9 cellular contexts compared by ENCODE assay signal in the genomic region with DNA sequence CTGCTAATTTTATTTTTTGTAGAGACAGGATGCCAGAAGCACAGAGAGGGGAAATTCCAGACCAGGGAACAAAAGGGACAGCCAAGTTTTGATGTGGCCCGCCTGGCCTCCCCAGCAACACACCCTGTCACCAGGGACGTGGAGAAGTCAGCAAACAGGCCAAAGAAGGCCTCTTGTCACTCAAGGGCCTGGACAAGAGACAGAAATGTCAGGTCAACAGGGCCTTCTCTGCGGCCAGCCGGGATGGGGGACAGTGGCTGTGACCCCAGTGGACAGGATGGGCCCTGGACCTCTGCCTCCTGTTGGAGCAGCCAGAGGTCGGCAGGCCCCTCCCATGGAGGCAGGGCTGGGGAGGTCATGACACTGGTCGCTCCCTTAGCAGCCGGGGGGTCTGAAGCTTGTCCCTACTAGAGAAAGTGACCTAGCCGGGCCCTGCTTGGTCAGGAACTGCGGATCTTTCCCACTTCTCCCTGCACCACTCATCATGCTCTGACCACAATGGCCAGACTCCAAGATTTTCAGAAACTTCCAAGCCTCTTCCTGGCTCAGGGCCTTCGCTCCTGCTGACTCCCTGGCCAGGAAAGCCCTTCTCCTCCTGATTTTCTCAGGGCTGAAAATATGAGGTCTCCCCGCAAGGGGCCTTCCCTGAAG. TPM values are rescaled to one million over a fixed set of nuclear protein-coding genes. Genes with fewer than 3 reads are reported as not detected.
DNase-seq lines count a peak whose midpoint lies in the region; TF ChIP-seq lines count a peak whose summit lies in the region.
"Had no signal": no experiment of that assay in that cellular context is flagged by ENCODE, and none has a peak within 500 bp of the region (broad histone marks: within the 10 kb centered on the region; RNA-seq: fewer than 3 reads in every experiment).

No MANE protein-coding gene starts in this region.

- 55% methylated on average over 6 of the region's 11 CpGs for WGBS in SK-N-SH (ENCODE audit: low lambda C conversion rate)
- WGBS in ovary, 3 donors: 11 to 18% (median 11%) methylated on average over 11 of the region's 11 CpGs

- H3K27me3 ChIP-seq in AG04450 (ENCODE audit: control insufficient read depth, insufficient read depth, low read length) (peaks cover 9% of the 10 kb centered on the region), SK-N-SH (ENCODE audit: insufficient read depth) (no peaks in the 10 kb centered on the region), ovary (no peaks in the 10 kb centered on the region), A673 (replicated peaks; ENCODE audit: insufficient read depth, low read depth, low read length, poor library complexity) (no peaks in the 10 kb centered on the region)

- peaks cover 0 to 3% (median 2%) of the 10 kb centered on the region in 3 donors for H3K27me3 Mint-ChIP-seq in immature natural killer cell (ENCODE audit: low read depth in 3 of 3)

- H2AFZ ChIP-seq in SK-N-SH (ENCODE audit: low read depth): peak overlapping the region; percentile 71; the same call in 1 of the 2 replicates

- no peaks in the 10 kb centered on the region for H4K20me1 ChIP-seq in SK-N-SH (ENCODE audit: insufficient read depth)

- no peak overlapping the region for H3K27ac Mint-ChIP-seq in immature natural killer cell
- H3K27ac Mint-ChIP-seq: activated naive CD4-positive, alpha-beta T cell treated with anti-CD3 and anti-CD28 coated beads, Interleukin-2, amount 50 U/mL, for 24 hours had no signal

- no peaks in the 10 kb centered on the region for H3K79me2 ChIP-seq in SK-N-SH (ENCODE audit: insufficient read depth)

- DNase-seq in AG04450 (ENCODE audit: low read depth, low spot score) (peak; percentile 42), SK-N-SH (no peak), fibroblast of the conjunctiva (ENCODE audit: low read depth) (peak; percentile 56), ovary (peak; percentile 79 to 85 (median 80)), HPDE6-E6E7 (ENCODE audit: extremely low spot score) (no peak), KBM-7 (no peak), immature natural killer cell (no peak), A673 (ENCODE audit: low spot score) (no peak)

- POLR2A ChIA-PET in AG04450 (lab: Yijun Ruan, JAX): no interaction called here
- POLR2A ChIA-PET in SK-N-SH (lab: Yijun Ruan, JAX): interaction anchor here (1.2 kb wide), 1 partner anchor 10 kb away, joined by 7 read pairs; a partner anchor contains a TSS
- POLR2A ChIA-PET in A673 (lab: Charles Lee; ENCODE audit: low non-redundant PET): no interaction called here

- no TSS peak for BruUV-seq in A673 (replicated peaks; lab: Mats Ljungman, UMichigan)

- H3F3A ChIP-seq in SK-N-SH (replicated peaks; ENCODE audit: insufficient read depth): no peaks in the 10 kb centered on the region

- no peaks in the 10 kb centered on the region for H3K4me1 Mint-ChIP-seq in immature natural killer cell
- H3K4me1 Mint-ChIP-seq: activated naive CD4-positive, alpha-beta T cell treated with anti-CD3 and anti-CD28 coated beads, Interleukin-2, amount 50 U/mL, for 24 hours had no signal

- H3K9me2 ChIP-seq in SK-N-SH: no peaks in the 10 kb centered on the region

- H3K36me3 Mint-ChIP-seq in immature natural killer cell: no peaks in the 10 kb centered on the region
- H3K36me3 Mint-ChIP-seq: activated naive CD4-positive, alpha-beta T cell treated with anti-CD3 and anti-CD28 coated beads, Interleukin-2, amount 50 U/mL, for 24 hours had no signal

- no peak for TF ChIP-seq RAD21 in SK-N-SH (IDR thresholded peaks at IDR 0.05; ENCODE audit: low read length)

- intact Hi-C loops in ovary (cut with DNase I) (no loop called here), A673 (cut with micrococcal nuclease; ENCODE audit: unreplicated experiment) (no loop called here)

- H3K9me3 ChIP-seq in AG04450 (ENCODE audit: control insufficient read depth, insufficient read depth, low read length) (no peaks in the 10 kb centered on the region), SK-N-SH (no peaks in the 10 kb centered on the region), ovary (no peaks in the 10 kb centered on the region), A673 (ENCODE audit: low read depth, low read length, poor library complexity, severe bottlenecking) (no peaks in the 10 kb centered on the region)

- peak overlapping the region; percentile 61 for H3K27ac ChIP-seq in AG04450 (ENCODE audit: low read depth, low read length)
- peak overlapping the region; percentile 58 to 90 for H3K27ac ChIP-seq in SK-N-SH (ENCODE audit: low read depth in 2 of 2, low read length in 1 of 2)
- H3K27ac ChIP-seq in ovary: peak overlapping the region; percentile 34 to 91
- no peak overlapping the region for H3K27ac ChIP-seq in A673 (ENCODE audit: low read depth, low read length, poor library complexity, severe bottlenecking)

- CTCF ChIA-PET in AG04450 (lab: Charles Lee): interaction anchor here (2.0 kb wide), 1 partner anchor 91 kb away, joined by 7 read pairs; no protein-coding TSS in a partner anchor
- CTCF ChIA-PET in SK-N-SH (lab: Yijun Ruan, JAX): interaction anchor here (0.9 to 1.1 kb wide), 2 partner anchors 28 to 35 kb away, joined by 3 read pairs; no protein-coding TSS in a partner anchor
- CTCF ChIA-PET in A673 (lab: Charles Lee): no interaction called here

- H3K36me3 ChIP-seq in SK-N-SH (replicated peaks in 1 of 2; ENCODE audit: control insufficient read depth in 1 of 2, insufficient read depth in 2 of 2, low read length in 1 of 2) (no peaks in the 10 kb centered on the region), ovary (no peaks in the 10 kb centered on the region), A673 (ENCODE audit: insufficient read depth, low read length, poor library complexity, severe bottlenecking) (no peaks in the 10 kb centered on the region)

- in situ Hi-C loops in KBM-7 (cut with MboI; ENCODE audit: low pct_unique_long_range_greater_than_20kb, low sequenced_read_pairs): no loop called here

- TF ChIP-seq POLR2A in ovary (IDR thresholded peaks at IDR 0.05): no peak

- H3K4me3 ChIP-seq in AG04450 (ENCODE audit: low read depth, low read length): no peak overlapping the region
- no peak overlapping the region for H3K4me3 ChIP-seq in SK-N-SH (ENCODE audit: low read depth in 2 of 2, low read length in 1 of 2)
- H3K4me3 ChIP-seq in ovary: no peak overlapping the region
- no peak overlapping the region for H3K4me3 ChIP-seq in A673 (ENCODE audit: low read depth, low read length, poor library complexity, severe bottlenecking)

- H3K4me2 ChIP-seq in SK-N-SH: peak overlapping the region; percentile 56

- no peak for TF ChIP-seq CTCF in AG04450 (IDR thresholded peaks at IDR 0.05; ENCODE audit: low read depth, low read length)
- no peak for TF ChIP-seq CTCF in SK-N-SH (IDR thresholded peaks at IDR 0.05)
- TF ChIP-seq CTCF in ovary (IDR thresholded peaks at IDR 0.05): no peak
- TF ChIP-seq CTCF in A673 (conservative IDR thresholded peaks at IDR 0.05; ENCODE audit: low read depth, low read length): no peak

- peaks cover 4 to 20% of the 10 kb centered on the region in 2 experiments; a peak in 3 of 4 replicates for H3K4me1 ChIP-seq in SK-N-SH (ENCODE audit: control insufficient read depth in 1 of 2, insufficient read depth in 2 of 2, low read depth in 1 of 2, low read length in 1 of 2)
- H3K4me1 ChIP-seq in ovary (ENCODE audit: insufficient read depth): peaks cover 11% of the 10 kb centered on the region
- H3K4me1 ChIP-seq in A673 (ENCODE audit: insufficient read depth, low read length, poor library complexity, severe bottlenecking): no peaks in the 10 kb centered on the region

- no peaks in the 10 kb centered on the region for H3K9me3 Mint-ChIP-seq in immature natural killer cell
- H3K9me3 Mint-ChIP-seq: activated naive CD4-positive, alpha-beta T cell treated with anti-CD3 and anti-CD28 coated beads, Interleukin-2, amount 50 U/mL, for 24 hours had no signal

- no peak overlapping the region for H3K4me3 Mint-ChIP-seq in immature natural killer cell
- H3K4me3 Mint-ChIP-seq: activated naive CD4-positive, alpha-beta T cell treated with anti-CD3 and anti-CD28 coated beads, Interleukin-2, amount 50 U/mL, for 24 hours had no signal

- H3K9ac ChIP-seq in SK-N-SH: no peak overlapping the region

- peak in 1 of 2 experiments; percentile 9; a peak in 1 of 4 replicates for TF ChIP-seq EP300 in SK-N-SH (IDR thresholded peaks at IDR 0.05; ENCODE audit: borderline replicate concordance in 1 of 2, low read depth in 1 of 2, low read length in 1 of 2)
- TF ChIP-seq EP300 in ovary (IDR thresholded peaks at IDR 0.05): no peak

TF ChIP-seq in SK-N-SH, 30 proteins besides CTCF, POLR2A, EP300 and RAD21 (continues in another document):
- TF ChIP-seq, protein P1, sequence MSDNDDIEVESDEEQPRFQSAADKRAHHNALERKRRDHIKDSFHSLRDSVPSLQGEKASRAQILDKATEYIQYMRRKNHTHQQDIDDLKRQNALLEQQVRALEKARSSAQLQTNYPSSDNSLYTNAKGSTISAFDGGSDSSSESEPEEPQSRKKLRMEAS (IDR thresholded peaks at IDR 0.05; ENCODE audit: low read depth): peak; percentile 47; the same call in 1 of the 2 replicates
- TF ChIP-seq GABPA (IDR thresholded peaks at IDR 0.05; ENCODE audit: low read depth): no peak
- TF ChIP-seq JUND (IDR thresholded peaks at IDR 0.05): no peak
- no peak for TF ChIP-seq RFX5 (IDR thresholded peaks at IDR 0.05; ENCODE audit: low read length)
- no peak for TF ChIP-seq ELF1 (IDR thresholded peaks at IDR 0.05)
- TF ChIP-seq TCF12 (IDR thresholded peaks at IDR 0.05): peak; percentile 40
- 0 out of 2 replicates have a peak, but pooled peaks have one; percentile 9 for TF ChIP-seq FOSL2 (IDR thresholded peaks at IDR 0.05; ENCODE audit: borderline replicate concordance, low read depth)
- TF ChIP-seq NFIC (IDR thresholded peaks at IDR 0.05; ENCODE audit: borderline replicate concordance): peak; percentile 93
- TF ChIP-seq MEF2A (IDR thresholded peaks at IDR 0.05; ENCODE audit: borderline replicate concordance, low read depth): no peak

RNA-seq across cellular contexts. Expression of a gene that starts 9.2 kb away (rescaled TPM):
- polyA plus RNA-seq in AG04450 (2011; rRNA removed) (not detected in 2 replicates), SK-N-SH (2012; rRNA removed) (0.24 and 0.35 TPM in 2 replicates), ovary (10 to 100 TPM in 1 of 2 donors, 1 to 10 TPM in 1; 3.2 to 15.3 TPM), immature natural killer cell (under 1 TPM; 0.09 to 0.46 (median 0.14) TPM)
- polyA minus RNA-seq in AG04450 (2011; rRNA and poly(A)+ RNA removed): not detected in 2 replicates
- 0.36 and 0.51 TPM in 2 replicates for polyA plus RNA-seq in SK-N-SH (2012; cell fraction: cytosol; rRNA removed)
- polyA plus RNA-seq in SK-N-SH (2012; cell fraction: nucleus; rRNA removed): 0.39 and 0.55 TPM in 2 replicates
- total RNA-seq in ovary (10 to 100 TPM in 1 of 7 donors, 1 to 10 TPM in 6; 3.5 to 17.1 (median 8.2) TPM), A673 (2021) (not detected in 2 replicates)

RNA-seq across cellular contexts. Expression of a gene that starts 49.2 kb away (rescaled TPM):
- polyA plus RNA-seq in AG04450 (2011; rRNA removed) (0.04 and 0.06 TPM in 2 replicates), SK-N-SH (2012; rRNA removed) (0.15 and 0.23 TPM in 2 replicates), ovary (10 to 100 TPM in 1 of 2 donors, 1 to 10 TPM in 1; 3.8 to 17.8 TPM), immature natural killer cell (1 to 10 TPM in 2 of 3 donors, under 1 TPM in 1; 0.25 to 2.4 (median 1.7) TPM)
- polyA minus RNA-seq in AG04450 (2011; rRNA and poly(A)+ RNA removed): not detected in 2 replicates
- 0.09 and 0.19 TPM in 2 replicates for polyA plus RNA-seq in SK-N-SH (2012; cell fraction: cytosol; rRNA removed)
- polyA plus RNA-seq in SK-N-SH (2012; cell fraction: nucleus; rRNA removed): 0.68 and 1.0 TPM in 2 replicates
- total RNA-seq in ovary (10 to 100 TPM in 3 of 7 donors, 1 to 10 TPM in 4; 2.9 to 19.9 (median 7.2) TPM), A673 (2021) (not detected in 2 replicates)

Comparison
In these comparisons a context has a peak if more than half of its experiments do, and no peak if none do; other contexts are left out.
1. DNase-seq: peak in AG04450 (single experiment), fibroblast of the conjunctiva (single experiment) and ovary (5 of 5); none in SK-N-SH (single experiment), HPDE6-E6E7 (single experiment), KBM-7 (single experiment), immature natural killer cell (0 of 3) and A673 (single experiment).